In the genomic region with DNA sequence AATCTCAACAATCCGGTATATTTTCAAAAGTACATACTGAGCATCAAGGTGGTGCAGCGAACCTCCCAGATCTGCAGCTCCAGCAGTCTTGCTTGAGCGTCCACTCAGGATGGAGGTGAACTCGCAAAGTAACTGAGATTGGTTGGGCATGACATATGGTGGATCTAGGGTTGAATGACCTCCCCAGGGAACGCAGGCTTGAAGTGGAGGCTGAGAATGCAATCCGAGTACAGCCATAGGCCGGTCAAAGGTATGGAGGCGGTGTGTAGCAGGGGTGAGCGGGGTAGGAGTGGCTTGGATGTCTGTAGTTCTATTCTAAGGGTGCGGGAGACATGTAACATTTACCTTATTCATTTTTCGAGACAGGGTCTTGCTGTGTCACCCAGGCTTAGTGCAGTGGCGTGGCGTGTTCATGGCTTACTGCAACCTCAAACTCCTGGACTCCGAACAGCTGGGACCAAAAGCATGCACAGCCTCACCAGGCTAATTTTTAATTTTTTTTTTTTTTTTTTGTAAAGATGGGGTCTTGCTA, we compare ENCODE assay signal across 8 cellular contexts. TPM values are rescaled to one million over a fixed set of nuclear protein-coding genes. Genes with fewer than 3 reads are reported as not detected.
DNase-seq lines count a peak whose midpoint lies in the region; ATAC-seq and TF ChIP-seq lines count a peak whose summit lies in the region.

No MANE protein-coding gene starts in this region.

- peak overlapping the region; percentile 94 for H3K4me3 ChIP-seq in endodermal cell (ENCODE audit: low read length)
- peak overlapping the region; percentile 90 for H3K4me3 ChIP-seq in mesodermal cell (ENCODE audit: extremely low read depth, insufficient read depth, low read length, poor library complexity, severe bottlenecking)
- H3K4me3 ChIP-seq in upper lobe of right lung, result peak overlapping the region; percentile 90

- CTCF ChIA-PET in T-cell (lab: Charles Lee), result interaction anchor here in 1 of 2 donors (0.5 kb wide), 1 partner anchor 10 kb away, joined by 6 read pairs; no protein-coding TSS in a partner anchor

- peaks cover 7% of the 10 kb centered on the region for H3K4me1 ChIP-seq in endodermal cell (ENCODE audit: control insufficient read depth, insufficient read depth, low read length)
- H3K4me1 ChIP-seq in mesodermal cell (ENCODE audit: control insufficient read depth, insufficient read depth, low read length, poor library complexity, severe bottlenecking), result no peaks in the 10 kb centered on the region
- H3K4me1 ChIP-seq in upper lobe of right lung, result peaks cover 26% of the 10 kb centered on the region

- H3K27ac ChIP-seq in endodermal cell (ENCODE audit: low read depth, low read length), result peak overlapping the region; percentile 87
- H3K27ac ChIP-seq in mesodermal cell (ENCODE audit: low read depth, low read length, severe bottlenecking), result peak overlapping the region; percentile 69
- peak overlapping the region; percentile 90 for H3K27ac ChIP-seq in upper lobe of right lung

- peaks cover 46 to 53% (median 51%) of the 10 kb centered on the region in 3 donors for H3K4me1 Mint-ChIP-seq in T-cell
- H3K4me1 Mint-ChIP-seq in endodermal cell, result peaks cover 24% of the 10 kb centered on the region

- intact Hi-C loops in upper lobe of right lung (cut with DNase I), result no loop called here

- peak; percentile 58 for DNase-seq in ELR (ENCODE audit: low read depth)
- peak; percentile 47 for DNase-seq in M059J (ENCODE audit: low read depth)
- peak in 13 of 34 experiments; percentile 6 to 41 (median 15) for DNase-seq in T-cell
- peak; percentile 73 for DNase-seq in endodermal cell
- DNase-seq in upper lobe of right lung, result no peak
- DNase-seq in OCI-M1 (lab: John Stamatoyannopoulos, UW), result no peak

- POLR2A ChIA-PET in T-cell (lab: Charles Lee), result no interaction called here

- no peaks in the 10 kb centered on the region for H3K27me3 ChIP-seq in endodermal cell (ENCODE audit: control insufficient read depth, insufficient read depth, low read length, poor library complexity, severe bottlenecking)
- no peaks in the 10 kb centered on the region for H3K27me3 ChIP-seq in upper lobe of right lung

- H3K9me3 ChIP-seq in endodermal cell (ENCODE audit: control insufficient read depth, low read length) (no peaks in the 10 kb centered on the region), mesodermal cell (ENCODE audit: control insufficient read depth, low read length) (no peaks in the 10 kb centered on the region), upper lobe of right lung (no peaks in the 10 kb centered on the region)

- WGBS in endodermal cell (ENCODE audit: insufficient coverage in 1 of 2, insufficient read length in 1 of 2), 2 experiments, result 30 to 34% methylated on average over 10 to 14 of the region's 14 CpGs
- WGBS in mesodermal cell (ENCODE audit: insufficient coverage in 2 of 2), 2 experiments, result 20 to 40% methylated on average over 8 to 10 of the region's 14 CpGs

- TF ChIP-seq CTCF in endodermal cell (conservative IDR thresholded peaks at IDR 0.05) (no peak), upper lobe of right lung (IDR thresholded peaks at IDR 0.05) (no peak)

- H3K27me3 Mint-ChIP-seq in T-cell (no peaks in the 10 kb centered on the region), endodermal cell (ENCODE audit: insufficient read depth) (no peaks in the 10 kb centered on the region)

- peak overlapping the region; percentile 93 to 94 for H3K27ac Mint-ChIP-seq in T-cell
- H3K27ac Mint-ChIP-seq in endodermal cell, result peak overlapping the region; percentile 94

- H3K36me3 ChIP-seq in endodermal cell (ENCODE audit: control insufficient read depth, insufficient read depth, low read length), result peaks cover 68% of the 10 kb centered on the region
- H3K36me3 ChIP-seq in mesodermal cell (ENCODE audit: control insufficient read depth, insufficient read depth, low read length), result peaks cover 74% of the 10 kb centered on the region
- peaks cover 22% of the 10 kb centered on the region for H3K36me3 ChIP-seq in upper lobe of right lung

- peak overlapping the region; percentile 90 for H3K9ac ChIP-seq in endodermal cell (ENCODE audit: extremely low read depth, low read length, poor library complexity, severe bottlenecking)

- peaks cover 15% of the 10 kb centered on the region for H3K36me3 Mint-ChIP-seq in T-cell
- peaks cover 53% of the 10 kb centered on the region for H3K36me3 Mint-ChIP-seq in endodermal cell (ENCODE audit: low read depth)

- H3K9me3 Mint-ChIP-seq in T-cell (no peaks in the 10 kb centered on the region), endodermal cell (no peaks in the 10 kb centered on the region)

- peak; percentile 31 for ATAC-seq in GM21737 (IDR thresholded peaks at IDR 0.05; ENCODE audit: unreplicated experiment)
- peak; percentile 3 to 20 (median 7) for ATAC-seq in T-cell (replicated peaks in 1 of 4)
- ATAC-seq in upper lobe of right lung, result peak; percentile 41

- H3K4me3 Mint-ChIP-seq in T-cell, result peak overlapping the region; percentile 89 to 95 (median 90)
- peak overlapping the region; percentile 82 for H3K4me3 Mint-ChIP-seq in endodermal cell

RNA-seq across cellular contexts. Expression of a gene that starts 0.6 kb away (rescaled TPM):
- 24.2 and 29.6 TPM in 2 replicates for total RNA-seq in M059J (2014; rRNA removed; shearing (Covaris generic))
- total RNA-seq in T-cell (10 to 100 TPM; 34.5 to 41.3 (median 40.9) TPM), endodermal cell (10 to 100 TPM; 27.4 to 31.5 TPM), upper lobe of right lung (35.6 TPM)
- 54.2 TPM for polyA plus RNA-seq in endodermal cell (2013, experiment 1 of 2)
- 51.1 TPM for polyA plus RNA-seq in endodermal cell (2013, experiment 2 of 2)
- 33.0 TPM for polyA plus RNA-seq in mesodermal cell (2013, experiment 1 of 2)
- 34.0 TPM for polyA plus RNA-seq in mesodermal cell (2013, experiment 2 of 2)

RNA-seq across cellular contexts. Expression of a gene that starts 15.8 kb away (rescaled TPM):
- total RNA-seq in M059J (2014; rRNA removed; shearing (Covaris generic)), result 44.4 and 50.4 TPM in 2 replicates
- total RNA-seq in T-cell, result 10 to 100 TPM; 12.1 to 16.1 (median 12.3) TPM
- 10 to 100 TPM; 20.3 to 26.5 TPM for total RNA-seq in endodermal cell
- 26.6 TPM for polyA plus RNA-seq in endodermal cell (2013, experiment 1 of 2)
- polyA plus RNA-seq in endodermal cell (2013, experiment 2 of 2), result 24.3 TPM
- polyA plus RNA-seq in mesodermal cell (2013, experiment 1 of 2), result 44.1 TPM
- polyA plus RNA-seq in mesodermal cell (2013, experiment 2 of 2), result 46.8 TPM
- total RNA-seq in upper lobe of right lung, result 20.5 TPM

RNA-seq across cellular contexts. Expression of a gene that starts 16.6 kb away (rescaled TPM):
- total RNA-seq in M059J (2014; rRNA removed; shearing (Covaris generic)), result 17.1 and 21.5 TPM in 2 replicates
- total RNA-seq in T-cell, result 10 to 100 TPM; 24.4 to 31.4 (median 29.2) TPM
- 10 to 100 TPM; 44.8 to 46.6 TPM for total RNA-seq in endodermal cell
- 31.6 TPM for polyA plus RNA-seq in endodermal cell (2013, experiment 1 of 2)
- polyA plus RNA-seq in endodermal cell (2013, experiment 2 of 2), result 31.8 TPM
- 21.4 TPM for polyA plus RNA-seq in mesodermal cell (2013, experiment 1 of 2)
- 20.1 TPM for polyA plus RNA-seq in mesodermal cell (2013, experiment 2 of 2)
- 23.3 TPM for total RNA-seq in upper lobe of right lung

RNA-seq across cellular contexts. Expression of a gene that starts 30.9 kb away (rescaled TPM):
- 71.4 and 88.6 TPM in 2 replicates for total RNA-seq in M059J (2014; rRNA removed; shearing (Covaris generic))
- total RNA-seq in T-cell (10 to 100 TPM; 52.9 to 85.1 (median 60.0) TPM), endodermal cell (10 to 100 TPM; 67.7 to 69.2 TPM), upper lobe of right lung (43.1 TPM)
- polyA plus RNA-seq in endodermal cell (2013, experiment 1 of 2), result 50.1 TPM
- polyA plus RNA-seq in endodermal cell (2013, experiment 2 of 2), result 54.0 TPM
- polyA plus RNA-seq in mesodermal cell (2013, experiment 1 of 2), result 72.6 TPM
- 67.3 TPM for polyA plus RNA-seq in mesodermal cell (2013, experiment 2 of 2)

RNA-seq across cellular contexts. Expression of a gene that starts 31.6 kb away (rescaled TPM):
- total RNA-seq in M059J (2014; rRNA removed; shearing (Covaris generic)), result 26.1 and 32.2 TPM in 2 replicates
- 1 to 10 TPM in 4 of 5 donors, under 1 TPM in 1; 0.56 to 2.7 (median 2.2) TPM for total RNA-seq in T-cell
- total RNA-seq in endodermal cell, result 10 to 100 TPM; 30.3 to 31.2 TPM
- 32.6 TPM for polyA plus RNA-seq in endodermal cell (2013, experiment 1 of 2)
- polyA plus RNA-seq in endodermal cell (2013, experiment 2 of 2), result 26.2 TPM
- 24.0 TPM for polyA plus RNA-seq in mesodermal cell (2013, experiment 1 of 2)
- polyA plus RNA-seq in mesodermal cell (2013, experiment 2 of 2), result 22.2 TPM
- total RNA-seq in upper lobe of right lung, result 0.58 TPM

Comparison
In these comparisons a context has a peak if more than half of its experiments do, and no peak if none do; other contexts are left out.
1. DNase-seq: peak in ELR (single experiment), M059J (single experiment) and endodermal cell (single experiment); none in upper lobe of right lung (single experiment) and OCI-M1 (single experiment).
2. Peak in every context shown above with its lines, with median percentiles within 50 percentile points of each other: ATAC-seq, H3K27ac ChIP-seq and H3K4me3 ChIP-seq.